In the genomic region with DNA sequence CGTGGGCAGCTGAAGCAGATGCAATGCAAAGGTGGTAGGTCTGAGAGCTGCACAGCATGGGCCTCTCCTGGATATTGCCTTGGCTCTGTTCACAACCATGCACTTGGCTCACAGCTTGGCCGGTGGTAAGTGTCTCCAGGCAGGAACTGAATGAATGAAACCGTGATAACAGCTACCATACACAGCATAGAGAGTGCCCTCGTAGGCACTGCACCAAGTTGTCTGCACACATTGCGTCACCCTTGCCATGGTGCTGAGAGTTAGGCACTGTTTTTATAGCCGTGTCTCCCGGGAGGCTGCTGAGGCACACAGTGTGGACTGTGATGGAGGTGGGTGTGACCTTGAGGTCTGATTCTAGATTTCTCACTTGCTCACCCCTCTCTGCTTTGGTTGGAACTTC, we compare ENCODE assay signal across 18 cellular contexts.
"Had no signal": no experiment of that assay in that cellular context is flagged by ENCODE, and none has a peak within 500 bp of the region (broad histone marks: within the 10 kb centered on the region; RNA-seq: fewer than 3 reads in every experiment).

No MANE protein-coding gene starts in this region.

- H3K4me1 ChIP-seq: lower lobe of right lung had no signal

- H3K27ac ChIP-seq: cardiac muscle cell, lower lobe of right lung had no signal

- DNase-seq: activated CD4-positive, alpha-beta memory T cell treated with anti-CD3 and anti-CD28 coated beads, Interleukin-2, amount 10 ng/mL, durations not matched to agents 7 days and 5 days; activated CD4-positive, alpha-beta T cell treated with anti-CD3 and anti-CD28 coated beads for 48 hours; activated effector memory CD4-positive, alpha-beta T cell treated with anti-CD3 and anti-CD28 coated beads, Interleukin-2, amount 50 U/mL, for 16 hours; activated naive CD4-positive, alpha-beta T cell treated with anti-CD3 and anti-CD28 coated beads, Interleukin-2, amount 50 U/mL, for 16 hours; activated naive CD8-positive, alpha-beta T cell treated with anti-CD3 and anti-CD28 coated beads, Interleukin-2, amount 50 U/mL, for 24 hours; effector CD8-positive, alpha-beta T cell; erythroblast; foreskin fibroblast; hippocampal formation; lower lobe of right lung; mesendoderm; naive thymus-derived CD4-positive, alpha-beta T cell; stimulated activated CD4-positive, alpha-beta T cell treated with anti-CD3 and anti-CD28 coated beads, Interleukin-2, amount 100 ng/mL, for 48 hours; stimulated activated CD8-positive, alpha-beta memory T cell treated with anti-CD3 and anti-CD28 coated beads, Interleukin-4, amount 100 ng/mL, for 48 hours; stimulated activated naive CD4-positive, alpha-beta T cell; SW 1271; T-helper 17 cell had no signal

- H3K27me3 ChIP-seq: cardiac muscle cell had no signal

- H3K36me3 ChIP-seq: cardiac muscle cell, lower lobe of right lung had no signal

- H3K4me3 ChIP-seq: cardiac muscle cell, lower lobe of right lung had no signal

- H3K9me3 ChIP-seq: lower lobe of right lung had no signal

- ATAC-seq: activated naive CD8-positive, alpha-beta T cell treated with anti-CD3 and anti-CD28 coated beads, Interleukin-2, amount 50 U/mL, for 24 hours; naive thymus-derived CD4-positive, alpha-beta T cell; T-helper 17 cell had no signal
